In genomic region chr14:87896393-87897380, GRCh38 we compare ENCODE assay signal across 9 cellular contexts.
DNase-seq lines count a peak whose midpoint lies in the region; ATAC-seq, FAIRE-seq and TF ChIP-seq lines count a peak whose summit lies in the region.
"Had no signal": no experiment of that assay in that cellular context is flagged by ENCODE, and none has a peak within 500 bp of the region (broad histone marks: within the 10 kb centered on the region; RNA-seq: fewer than 3 reads in every experiment).

No MANE protein-coding gene starts in this region.

- H3K79me2 ChIP-seq in keratinocyte (ENCODE audit: control insufficient read depth, insufficient read depth, low read length) = no peaks in the 10 kb centered on the region

- no peaks in the 10 kb centered on the region for H3K27me3 ChIP-seq in ascending aorta
- no peaks in the 10 kb centered on the region for H3K27me3 ChIP-seq in keratinocyte (ENCODE audit: control insufficient read depth, extremely low read depth, insufficient read depth, low read length)
- H3K27me3 ChIP-seq in upper lobe of right lung = peaks cover 20% of the 10 kb centered on the region
- H3K27me3 ChIP-seq: BLaER1 had no signal

- no peaks in the 10 kb centered on the region for H3K4me1 ChIP-seq in ascending aorta
- H3K4me1 ChIP-seq in keratinocyte (ENCODE audit: control insufficient read depth, extremely low read depth, insufficient read depth, low read length) = no peaks in the 10 kb centered on the region
- no peaks in the 10 kb centered on the region for H3K4me1 ChIP-seq in upper lobe of right lung
- H3K4me1 ChIP-seq: BLaER1 had no signal

- dilution Hi-C loops in keratinocyte (cut with MboI; ENCODE audit: extremely low pct_ligation_motif_present, low sequenced_read_pairs) = no loop called here

- no peak for FAIRE-seq in keratinocyte (lab: Jason Lieb, UNC)

- no peak overlapping the region for H2AFZ ChIP-seq in keratinocyte (ENCODE audit: control insufficient read depth, low read length)

- H3K4me3 ChIP-seq in ascending aorta (no peak overlapping the region), keratinocyte (ENCODE audit: control insufficient read depth in 2 of 3, extremely low read depth in 1 of 3, insufficient read depth in 2 of 3, low read depth in 1 of 3, low read length in 3 of 3) (no peak overlapping the region), upper lobe of right lung (no peak overlapping the region)
- H3K4me3 ChIP-seq: BLaER1 had no signal

- H3K4me2 ChIP-seq in keratinocyte (ENCODE audit: control insufficient read depth, extremely low read depth, insufficient read depth, low read depth, low read length) = no peak overlapping the region
- H3K4me2 ChIP-seq: BLaER1 had no signal

- H3K36me3 ChIP-seq in ascending aorta (no peaks in the 10 kb centered on the region), keratinocyte (ENCODE audit: control insufficient read depth in 2 of 2, extremely low read depth in 1 of 2, insufficient read depth in 2 of 2, low read length in 2 of 2) (no peaks in the 10 kb centered on the region), upper lobe of right lung (no peaks in the 10 kb centered on the region)
- H3K36me3 ChIP-seq: BLaER1 had no signal

- no peaks in the 10 kb centered on the region for H3K9me1 ChIP-seq in keratinocyte (ENCODE audit: control insufficient read depth, extremely low read depth, insufficient read depth, low read length)

- TF ChIP-seq CTCF in ascending aorta (IDR thresholded peaks at IDR 0.05) = peak in 2 of 3 experiments; percentile 51 to 57
- TF ChIP-seq CTCF in keratinocyte (optimal IDR thresholded peaks at IDR 0.05 in 1 of 3, IDR thresholded peaks at IDR 0.05 in 1 of 3, conservative IDR thresholded peaks at IDR 0.05 in 1 of 3; ENCODE audit: extremely low read depth in 1 of 3, insufficient read depth in 2 of 3, low read length in 3 of 3) = peak in 2 of 3 experiments; percentile 34 to 54
- TF ChIP-seq CTCF in upper lobe of right lung (IDR thresholded peaks at IDR 0.05) = peak; percentile 75

- no peaks in the 10 kb centered on the region for H4K20me1 ChIP-seq in keratinocyte (ENCODE audit: control insufficient read depth, extremely low read depth, insufficient read depth, low read length)
- H4K20me1 ChIP-seq: BLaER1 had no signal

- intact Hi-C loops in ascending aorta (cut with DNase I) = no loop called here
- intact Hi-C loops in upper lobe of right lung (cut with DNase I) = no loop called here

- ATAC-seq in HG02852 (IDR thresholded peaks at IDR 0.05; ENCODE audit: unreplicated experiment) = peak; percentile 59
- ATAC-seq in upper lobe of right lung = peak; percentile 65

- H3K27ac ChIP-seq in ascending aorta (no peak overlapping the region), keratinocyte (ENCODE audit: control insufficient read depth, insufficient read depth, low read length) (no peak overlapping the region), upper lobe of right lung (no peak overlapping the region)
- H3K27ac ChIP-seq: BLaER1 had no signal

- H3K9me3 ChIP-seq in ascending aorta (no peaks in the 10 kb centered on the region), keratinocyte (ENCODE audit: control insufficient read depth, low read depth, low read length) (no peaks in the 10 kb centered on the region), upper lobe of right lung (no peaks in the 10 kb centered on the region)
- H3K9me3 ChIP-seq: BLaER1 had no signal

- DNase-seq in SIG-M5 treated with dmso at 0.1 percent for 504 hours (lab: John Stamatoyannopoulos, UW; ENCODE audit: unreplicated experiment) (peak; percentile 39), SIG-M5 (lab: John Stamatoyannopoulos, UW) (no peak), NCI-H2227 (lab: John Stamatoyannopoulos, UW; ENCODE audit: unreplicated experiment) (peak; percentile 60), ascending aorta (ENCODE audit: low spot score in 2 of 2) (no peak), keratinocyte (ENCODE audit: low read depth, low spot score) (no peak), upper lobe of right lung (no peak)
- DNase-seq in activated CD4-positive, alpha-beta T cell treated with anti-CD3 and anti-CD28 coated beads for 1 hour = no peak

- H3K9ac ChIP-seq in keratinocyte (ENCODE audit: control insufficient read depth, extremely low read depth, insufficient read depth, low read length) = no peak overlapping the region
- H3K9ac ChIP-seq: BLaER1 had no signal

Comparison
In these comparisons a context has a peak if more than half of its experiments do, and no peak if none do; other contexts are left out.
1. DNase-seq: peak in SIG-M5 treated with dmso at 0.1 percent for 504 hours (single experiment) and NCI-H2227 (single experiment); none in SIG-M5 (single experiment), ascending aorta (0 of 2), keratinocyte (single experiment), upper lobe of right lung (single experiment) and activated CD4-positive, alpha-beta T cell treated with anti-CD3 and anti-CD28 coated beads for 1 hour (single experiment).
2. Peak in every context shown above with its lines, with median percentiles within 50 percentile points of each other: CTCF ChIP-seq.